Comparison of ENCODE assay signal across 8 cellular contexts in the genomic region with DNA sequence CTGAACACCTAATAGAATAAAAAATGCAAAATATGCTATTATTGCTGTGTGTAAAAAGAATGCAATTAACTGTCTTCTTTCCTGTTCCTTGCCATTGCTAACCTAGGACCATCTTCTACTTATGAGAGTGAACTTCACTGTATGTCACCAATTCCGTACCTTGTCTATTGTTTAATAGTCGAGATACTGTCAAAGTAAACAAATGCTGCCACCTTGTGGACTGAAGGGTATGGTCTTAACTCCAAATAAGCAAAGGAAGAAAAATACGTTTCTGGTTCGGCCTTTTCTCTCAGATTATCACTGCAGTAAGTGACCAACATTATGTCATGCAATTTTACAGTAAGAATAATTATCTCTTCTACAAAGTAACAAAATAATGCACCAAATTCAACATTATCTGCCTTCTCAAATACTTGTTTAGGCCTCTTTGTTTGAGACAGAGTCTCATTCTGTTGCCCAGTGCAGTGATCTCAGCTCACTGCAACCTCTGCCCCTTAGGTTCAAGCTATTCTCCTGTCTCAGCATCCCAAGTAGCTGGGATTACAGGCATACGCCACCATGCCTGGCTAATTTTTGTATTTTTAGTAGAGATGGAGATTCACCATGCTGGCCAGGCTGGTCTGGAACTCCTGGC.
DNase-seq lines count a peak whose midpoint lies in the region; ATAC-seq and TF ChIP-seq lines count a peak whose summit lies in the region.

No MANE protein-coding gene starts in this region.

- ATAC-seq in GM19023 (IDR thresholded peaks at IDR 0.05; ENCODE audit: unreplicated experiment) (peak; percentile 55), HG03196 (IDR thresholded peaks at IDR 0.05; ENCODE audit: unreplicated experiment) (no peak)

- intact Hi-C loops in transverse colon (cut with DNase I; ENCODE audit: low total_unique reads): no loop called here

- peaks cover 6% of the 10 kb centered on the region for H4K20me1 ChIP-seq in Loucy (ENCODE audit: insufficient read depth, low read length, poor library complexity, severe bottlenecking)

- H3K27ac Mint-ChIP-seq in chondrocyte (ENCODE audit: unreplicated experiment): no peak overlapping the region

- H3K36me3 Mint-ChIP-seq in chondrocyte (ENCODE audit: low read depth): peaks cover 24% of the 10 kb centered on the region

- H2AFZ ChIP-seq in Loucy (ENCODE audit: low read length): no peak overlapping the region

- DNase-seq in COLO829 (ENCODE audit: low spot score) (peak; percentile 58), RKO (ENCODE audit: low spot score) (peak; percentile 76), chondrocyte (ENCODE audit: low spot score) (no peak), left kidney (ENCODE audit: low read depth, low spot score) (peak; percentile 87), transverse colon (no peak)

- TF ChIP-seq CTCF in Loucy (conservative IDR thresholded peaks at IDR 0.05; ENCODE audit: low read length) (peak; percentile 85), chondrocyte (IDR thresholded peaks at IDR 0.05) (peak; percentile 93), transverse colon (IDR thresholded peaks at IDR 0.05) (peak; percentile 39 to 59 (median 58))

- TF ChIP-seq EP300 in transverse colon (IDR thresholded peaks at IDR 0.05; ENCODE audit: low read depth): no peak

- no peaks in the 10 kb centered on the region for H3F3A ChIP-seq in Loucy (ENCODE audit: low read depth)

- H3K4me2 ChIP-seq in Loucy (ENCODE audit: low read depth, low read length, poor library complexity, severe bottlenecking): no peak overlapping the region

- no peaks in the 10 kb centered on the region for H3K9me2 ChIP-seq in Loucy (replicated peaks; ENCODE audit: low read depth, low read length)

- H3K9me3 Mint-ChIP-seq in chondrocyte (ENCODE audit: low read depth): peaks cover 15% of the 10 kb centered on the region

- H3K9me3 ChIP-seq in Loucy (ENCODE audit: insufficient read depth, low read depth, low read length) (peaks cover 4% of the 10 kb centered on the region; the same call in 1 of the 2 replicates), transverse colon (peaks cover 0 to 12% of the 10 kb centered on the region in 2 donors)

- TF ChIP-seq POLR2A in transverse colon (IDR thresholded peaks at IDR 0.05): no peak

- H3K27me3 Mint-ChIP-seq in chondrocyte (ENCODE audit: low read depth): no peaks in the 10 kb centered on the region

- H3K36me3 ChIP-seq in Loucy (ENCODE audit: insufficient read depth, low read length): peaks cover 28% of the 10 kb centered on the region; the same call in 1 of the 2 replicates
- peaks cover 0 to 9% (median 3%) of the 10 kb centered on the region in 4 donors for H3K36me3 ChIP-seq in transverse colon

- H3K4me1 ChIP-seq in Loucy (ENCODE audit: insufficient read depth, low read length, poor library complexity, severe bottlenecking) (no peaks in the 10 kb centered on the region), transverse colon (no peaks in the 10 kb centered on the region)

- peaks cover 26% of the 10 kb centered on the region; the same call in 1 of the 2 replicates for H3K79me2 ChIP-seq in Loucy (ENCODE audit: insufficient read depth, low read length)

- in situ Hi-C loops in transverse colon (cut with MboI; ENCODE audit: low pct_ligation_motif_present in 1 of 4, low pct_unique_long_range_greater_than_20kb in 1 of 4, low sequenced_read_pairs in 3 of 4): loop anchor here in 2 of 4 donors (25.0 kb wide), 1 partner anchor 586 kb away; no protein-coding TSS in a partner anchor

- no peak overlapping the region for H3K4me3 Mint-ChIP-seq in chondrocyte (ENCODE audit: unreplicated experiment)

- H3K4me1 Mint-ChIP-seq in chondrocyte (ENCODE audit: low read depth): peaks cover 3% of the 10 kb centered on the region

- H3K4me3 ChIP-seq in Loucy (ENCODE audit: low read length, poor library complexity, severe bottlenecking) (no peak overlapping the region), transverse colon (no peak overlapping the region)

- no peak overlapping the region for H3K9ac ChIP-seq in Loucy (ENCODE audit: low read depth, low read length, poor library complexity, severe bottlenecking)

- no peak overlapping the region for H3K27ac ChIP-seq in transverse colon

- 39 to 55% methylated on average over 4 to 5 of the region's 5 CpGs for WGBS in transverse colon (ENCODE audit: low coverage in 1 of 2), 2 donors

- H3K27me3 ChIP-seq in Loucy (ENCODE audit: insufficient read depth, low read length, poor library complexity, severe bottlenecking) (no peaks in the 10 kb centered on the region), transverse colon (no peaks in the 10 kb centered on the region)

Comparison
In these comparisons a context has a peak if more than half of its experiments do, and no peak if none do; other contexts are left out.
1. DNase-seq: peak in COLO829 (single experiment), RKO (single experiment) and left kidney (single experiment); none in chondrocyte (single experiment) and transverse colon (single experiment).
2. Peak in every context shown above with its lines, with median percentiles within 50 percentile points of each other: CTCF ChIP-seq.